In the genomic region with DNA sequence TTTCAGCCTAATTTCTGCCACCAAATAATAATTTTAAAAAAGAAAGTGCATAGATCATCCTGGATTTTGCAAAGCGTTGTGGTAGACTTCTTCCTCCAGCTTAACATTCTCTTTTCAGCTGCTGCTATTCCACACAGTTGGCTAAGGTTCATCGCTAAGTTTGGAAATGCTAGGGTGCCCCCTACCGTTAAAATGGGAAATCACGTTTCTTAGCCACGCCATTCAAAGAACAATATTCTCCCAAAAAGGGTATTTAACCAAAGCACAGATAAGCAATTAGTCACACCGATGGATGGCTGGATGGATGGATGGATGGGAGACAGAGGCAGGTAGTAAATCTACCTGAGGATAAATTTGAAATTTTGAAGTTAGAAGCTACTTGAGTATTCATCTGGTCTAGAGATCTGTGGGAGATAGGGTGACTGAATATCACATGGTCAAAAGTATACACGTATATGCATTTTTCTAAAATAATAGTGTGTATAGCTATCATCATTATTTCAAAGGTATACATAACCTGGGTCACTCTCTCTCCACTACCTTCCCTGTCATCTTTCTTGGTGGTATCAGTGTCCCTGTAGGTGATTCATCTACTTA, we compare ENCODE assay signal across 8 cellular contexts.
DNase-seq lines count a peak whose midpoint lies in the region; ATAC-seq and TF ChIP-seq lines count a peak whose summit lies in the region.

No MANE protein-coding gene starts in this region.

- no peak overlapping the region for H2BK20ac ChIP-seq in IMR-90 (ENCODE audit: low read depth, low read length)

- H3K23ac ChIP-seq in IMR-90 (ENCODE audit: low read depth, low read length) = no peak overlapping the region

- no peaks in the 10 kb centered on the region for H3K9me1 ChIP-seq in IMR-90 (ENCODE audit: insufficient read depth, low read length)

- H3K56ac ChIP-seq in IMR-90 (ENCODE audit: extremely low read depth, insufficient read depth, low read length) = no peak overlapping the region

- H3K4me2 ChIP-seq in IMR-90 (ENCODE audit: low read depth, low read length) = no peak overlapping the region

- no peak for TF ChIP-seq POLR2A in IMR-90 (IDR thresholded peaks at IDR 0.05; ENCODE audit: low read depth, low read length)

- CTCF ChIA-PET in IMR-90 (lab: Yijun Ruan, JAX) = interaction anchor here (0.6 to 2.4 kb wide), 2 partner anchors 9 to 13 kb away, joined by 4 to 7 read pairs; no protein-coding TSS in a partner anchor

- no peak overlapping the region for H4K91ac ChIP-seq in IMR-90 (ENCODE audit: insufficient read depth, low read depth, low read length)

- dilution Hi-C loops in IMR-90 (cut with HindIII; ENCODE audit: low sequenced_read_pairs, unreplicated experiment) = no loop called here

- TF ChIP-seq RAD21 in IMR-90 (IDR thresholded peaks at IDR 0.05; ENCODE audit: low read length) = peak; percentile 69

- H3K36me3 ChIP-seq in IMR-90 (ENCODE audit: control insufficient read depth, insufficient read depth, low read length) = no peaks in the 10 kb centered on the region

- H2AK9ac ChIP-seq in IMR-90 (replicated peaks; ENCODE audit: low read depth, low read length, poor library complexity) = no peak overlapping the region

- no peak overlapping the region for H2AK5ac ChIP-seq in IMR-90 (ENCODE audit: low read depth, low read length)

- peak; percentile 93 for ATAC-seq in GM21717 (IDR thresholded peaks at IDR 0.05; ENCODE audit: unreplicated experiment)
- peak; percentile 92 for ATAC-seq in IMR-90 (ENCODE audit: low read depth)

- H3K79me1 ChIP-seq in IMR-90 (ENCODE audit: low read depth in 1 of 2, low read length in 2 of 2) = no peaks in the 10 kb centered on the region

- H2BK120ac ChIP-seq in IMR-90 (ENCODE audit: low read depth, low read length) = no peak overlapping the region

- no TSS peak for BruUV-seq in IMR-90 (replicated peaks; lab: Mats Ljungman, UMichigan)

- H3K27me3 Mint-ChIP-seq in brain = peaks cover 8% of the 10 kb centered on the region

- POLR2A ChIA-PET in IMR-90 (lab: Charles Lee; ENCODE audit: unreplicated experiment) = no interaction called here

- no peak overlapping the region for H3K27ac ChIP-seq in IMR-90 (ENCODE audit: insufficient read depth, low read length)

- H3K4me3 ChIP-seq in IMR-90 (ENCODE audit: insufficient read depth, low read depth, low read length) = no peak overlapping the region

- peak overlapping the region in 1 of 5 experiments; percentile 31 for H3K4me3 Mint-ChIP-seq in brain

- H3K4me1 ChIP-seq in IMR-90 (ENCODE audit: control insufficient read depth, insufficient read depth, low read length) = no peaks in the 10 kb centered on the region

- H3K9me3 Mint-ChIP-seq in brain = peaks cover 0 to 4% (median 0%) of the 10 kb centered on the region in 5 experiments

- H3K9ac ChIP-seq in IMR-90 (ENCODE audit: low read depth, low read length) = no peak overlapping the region

- H3K9me3 ChIP-seq in IMR-90 (ENCODE audit: control insufficient read depth, insufficient read depth, low read length) = no peaks in the 10 kb centered on the region

- no peak overlapping the region for H4K5ac ChIP-seq in IMR-90 (ENCODE audit: low read depth, low read length)

- H3K27ac Mint-ChIP-seq in brain = peak overlapping the region in 1 of 5 experiments; percentile 3

- no peak overlapping the region for H2AFZ ChIP-seq in IMR-90 (replicated peaks; ENCODE audit: low read length, poor library complexity)

- no peak overlapping the region for H2BK15ac ChIP-seq in IMR-90 (ENCODE audit: low read depth, low read length)

- 0% methylated on average over 1 of the region's 7 CpGs; no CpG with 5 or more reads in 1 of the 2 experiments for WGBS in IMR-90 (ENCODE audit: extremely low coverage in 2 of 2, insufficient read length in 1 of 2), 2 experiments

- no peak overlapping the region for H2BK5ac ChIP-seq in IMR-90 (ENCODE audit: low read depth, low read length, poor library complexity, severe bottlenecking)

- no peak overlapping the region for H3K4ac ChIP-seq in IMR-90 (ENCODE audit: low read depth, low read length)

- no peak overlapping the region for H4K8ac ChIP-seq in IMR-90 (ENCODE audit: low read depth in 2 of 2, low read length in 2 of 2)

- intact Hi-C loops in IMR-90 (cut with micrococcal nuclease) = loop anchor here (2.0 kb wide), 1 partner anchor 1308 kb away; no protein-coding TSS in a partner anchor

- no peaks in the 10 kb centered on the region for H3K36me3 Mint-ChIP-seq in brain

- H3K4me1 Mint-ChIP-seq in brain = peaks cover 8% of the 10 kb centered on the region

- H3K18ac ChIP-seq in IMR-90 (ENCODE audit: low read depth, low read length) = no peak overlapping the region

- no peaks in the 10 kb centered on the region for H3K27me3 ChIP-seq in IMR-90 (ENCODE audit: control insufficient read depth, insufficient read depth, low read length)

- in situ Hi-C loops in IMR-90 (cut with MboI; ENCODE audit: low sequenced_read_pairs) = no loop called here

- H4K20me1 ChIP-seq in IMR-90 (ENCODE audit: insufficient read depth, low read length) = no peaks in the 10 kb centered on the region

- H3K14ac ChIP-seq in IMR-90 (replicated peaks; ENCODE audit: low read depth, low read length) = no peak overlapping the region

- DNase-seq in NCI-H510A treated with DMSO at 0.1 percent for 48 hours (lab: John Stamatoyannopoulos, UW) (peak; percentile 55), NCI-H510A (lab: John Stamatoyannopoulos, UW) (no peak), IMR-90 (peak; percentile 58), RPMI8226 (peak; percentile 49), iris pigment epithelial cell (ENCODE audit: low read depth) (peak; percentile 58)
- peak; percentile 3 for DNase-seq in stimulated activated CD4-positive, alpha-beta T cell treated with anti-CD3 and anti-CD28 coated beads, Interleukin-2, amount 100 ng/mL, for 4 hours (ENCODE audit: low read depth)

- TF ChIP-seq CTCF in IMR-90 (conservative IDR thresholded peaks at IDR 0.05; ENCODE audit: low read depth, low read length) (peak; percentile 72), brain (conservative IDR thresholded peaks at IDR 0.05) (peak; percentile 83 to 86)

TF ChIP-seq in IMR-90, 13 proteins besides CTCF, POLR2A, EP300 and RAD21:
- TF ChIP-seq CEBPB (IDR thresholded peaks at IDR 0.05; ENCODE audit: low read depth, low read length) = no peak
- TF ChIP-seq MAFK (IDR thresholded peaks at IDR 0.05; ENCODE audit: low read depth, low read length) = no peak
- no peak for TF ChIP-seq RCOR1 (IDR thresholded peaks at IDR 0.05; ENCODE audit: insufficient replicate concordance, low read length)
- peak; percentile 38; the same call in 1 of the 2 replicates for TF ChIP-seq SMC3 (IDR thresholded peaks at IDR 0.05; ENCODE audit: low read depth, low read length)
- no peak for TF ChIP-seq NFE2L2 (IDR thresholded peaks at IDR 0.05; ENCODE audit: low read depth, low read length)
- TF ChIP-seq RFX5 (IDR thresholded peaks at IDR 0.05; ENCODE audit: low read depth, low read length) = no peak
